In genomic region chr11:21625982-21626381, GRCh38 we compare ENCODE assay signal across 11 cellular contexts.
DNase-seq lines count a peak whose midpoint lies in the region; FAIRE-seq and TF ChIP-seq lines count a peak whose summit lies in the region.
"Had no signal": no experiment of that assay in that cellular context is flagged by ENCODE, and none has a peak within 500 bp of the region (broad histone marks: within the 10 kb centered on the region; RNA-seq: fewer than 3 reads in every experiment).

No MANE protein-coding gene starts in this region.

- H3K4me1 Mint-ChIP-seq in MCF 10A (ENCODE audit: insufficient read depth, unreplicated experiment): no peaks in the 10 kb centered on the region

- no peak for FAIRE-seq in bronchial epithelial cell (lab: Jason Lieb, UNC)
- FAIRE-seq: GM12892 had no signal

- no peaks in the 10 kb centered on the region for H3K27me3 Mint-ChIP-seq in MCF 10A (ENCODE audit: insufficient read depth, unreplicated experiment)

- H3K4me1 ChIP-seq in breast epithelium: no peaks in the 10 kb centered on the region
- no peaks in the 10 kb centered on the region for H3K4me1 ChIP-seq in tibial artery

- TF ChIP-seq CTCF in MCF 10A (IDR thresholded peaks at IDR 0.05; ENCODE audit: unreplicated experiment): no peak
- no peak for TF ChIP-seq CTCF in breast epithelium (IDR thresholded peaks at IDR 0.05)
- TF ChIP-seq CTCF in bronchial epithelial cell (IDR thresholded peaks at IDR 0.05; ENCODE audit: insufficient read depth, low read length, severe bottlenecking): no peak
- TF ChIP-seq CTCF in tibial artery (IDR thresholded peaks at IDR 0.05): no peak

- H3K27me3 ChIP-seq in breast epithelium (peaks cover 0 to 3% of the 10 kb centered on the region in 2 donors), bronchial epithelial cell (ENCODE audit: control insufficient read depth, insufficient read depth, low read length) (no peaks in the 10 kb centered on the region), tibial artery (no peaks in the 10 kb centered on the region)
- H3K27me3 ChIP-seq: cardiac muscle cell had no signal

- no peak overlapping the region for H3K4me3 Mint-ChIP-seq in MCF 10A (ENCODE audit: unreplicated experiment)

- H3K27ac ChIP-seq in breast epithelium: no peak overlapping the region
- H3K27ac ChIP-seq in tibial artery: no peak overlapping the region
- no peak overlapping the region for H3K27ac ChIP-seq in caudate nucleus (ENCODE audit: low read depth, low read length)
- H3K27ac ChIP-seq: cardiac muscle cell had no signal

- POLR2A ChIA-PET in MCF 10A (lab: Yijun Ruan, JAX): no interaction called here

- no TSS peak for BruUV-seq in MCF 10A (replicated peaks; lab: Mats Ljungman, UMichigan)

- no peak overlapping the region for H3K27ac Mint-ChIP-seq in MCF 10A (ENCODE audit: low read depth, unreplicated experiment)

- H3K9me3 ChIP-seq in breast epithelium: no peaks in the 10 kb centered on the region
- H3K9me3 ChIP-seq in tibial artery: no peaks in the 10 kb centered on the region

- CTCF ChIA-PET in MCF 10A (lab: Yijun Ruan, JAX): no interaction called here

- DNase-seq in MCF 10A (ENCODE audit: unreplicated experiment) (peak; percentile 48), breast epithelium (ENCODE audit: low spot score in 2 of 2) (no peak), MV-4-11 (lab: John Stamatoyannopoulos, UW) (peak; percentile 97), bronchial epithelial cell (ENCODE audit: low read depth) (peak; percentile 54), tibial artery (peak; percentile 28 to 65), NCI-H2107 (lab: John Stamatoyannopoulos, UW) (no peak), putamen (ENCODE audit: low spot score) (no peak), caudate nucleus (lab: John Stamatoyannopoulos, UW) (no peak)
- DNase-seq: HCEC 1CT had no signal

- intact Hi-C loops in MCF 10A (cut with micrococcal nuclease) (no loop called here), breast epithelium (cut with DNase I; ENCODE audit: low total_unique reads) (loop anchor here (10.0 kb wide), 1 partner anchor 239 kb away; no protein-coding TSS in a partner anchor), tibial artery (cut with DNase I; ENCODE audit: low total_unique reads) (loop anchor here (5.0 kb wide), 1 partner anchor 184 kb away; no protein-coding TSS in a partner anchor)

- H3K9me3 Mint-ChIP-seq in MCF 10A (ENCODE audit: unreplicated experiment): peaks cover 45% of the 10 kb centered on the region

- H3K4me3 ChIP-seq in breast epithelium (no peak overlapping the region), bronchial epithelial cell (ENCODE audit: low read depth, low read length) (no peak overlapping the region), tibial artery (no peak overlapping the region)
- H3K4me3 ChIP-seq: cardiac muscle cell had no signal

- no peaks in the 10 kb centered on the region for H3K36me3 ChIP-seq in breast epithelium
- no peaks in the 10 kb centered on the region for H3K36me3 ChIP-seq in bronchial epithelial cell (ENCODE audit: control insufficient read depth, insufficient read depth, low read length)
- H3K36me3 ChIP-seq in tibial artery: no peaks in the 10 kb centered on the region
- H3K36me3 ChIP-seq: cardiac muscle cell had no signal

- TF ChIP-seq POLR2A in breast epithelium (IDR thresholded peaks at IDR 0.05): no peak

- no peaks in the 10 kb centered on the region for H3K36me3 Mint-ChIP-seq in MCF 10A (ENCODE audit: insufficient read depth, unreplicated experiment)

Comparison
In these comparisons a context has a peak if more than half of its experiments do, and no peak if none do; other contexts are left out.
1. DNase-seq: peak in MCF 10A (single experiment), MV-4-11 (single experiment), bronchial epithelial cell (single experiment) and tibial artery (2 of 2); none in breast epithelium (0 of 2), NCI-H2107 (single experiment), putamen (single experiment) and caudate nucleus (0 of 61).